In the genomic region with DNA sequence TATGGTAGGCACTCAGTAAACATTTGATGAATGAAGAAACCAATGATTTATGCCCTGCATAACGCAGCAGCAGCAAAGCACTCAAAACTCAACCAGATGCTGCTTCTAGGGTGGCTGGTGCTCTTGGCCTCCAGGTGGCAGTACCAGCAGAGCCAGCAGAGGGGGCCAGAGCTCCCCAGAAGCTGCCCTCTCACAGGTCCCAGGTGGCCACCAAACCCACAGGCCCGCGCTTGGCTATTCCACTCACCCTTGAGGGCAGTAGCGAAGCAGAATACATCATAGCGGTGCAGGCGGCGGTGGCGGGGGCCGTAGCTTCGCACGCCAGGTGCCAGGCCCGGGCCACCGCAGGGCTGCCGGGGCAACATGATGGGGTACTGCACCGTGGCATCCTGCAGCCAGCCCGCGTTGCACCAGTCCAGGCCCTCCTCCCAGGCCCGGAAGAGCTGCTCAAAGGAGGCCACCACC, we compare ENCODE assay signal across 7 cellular contexts. TPM values are rescaled to one million over a fixed set of nuclear protein-coding genes. Genes with fewer than 3 reads are reported as not detected.
DNase-seq lines count a peak whose midpoint lies in the region; ATAC-seq and TF ChIP-seq lines count a peak whose summit lies in the region.

No MANE protein-coding gene starts in this region.

- no peak overlapping the region for H2AFZ ChIP-seq in GM23338

- H3K9me2 ChIP-seq in GM23338 (ENCODE audit: insufficient read depth), result no peaks in the 10 kb centered on the region

- no peaks in the 10 kb centered on the region for H4K20me1 ChIP-seq in GM23338 (replicated peaks; ENCODE audit: insufficient read depth)

- DNase-seq in EH (ENCODE audit: low read depth) (peak; percentile 60), GM23338 (ENCODE audit: low spot score) (peak; percentile 93), NCI-H526 (lab: John Stamatoyannopoulos, UW) (peak; percentile 46 to 93), glomerular visceral epithelial cell (ENCODE audit: extremely low spot score) (peak; percentile 57), mucosa of gallbladder (ENCODE audit: low spot score) (no peak)
- peak; percentile 45 for DNase-seq in activated T-cell treated with anti-CD3 and anti-CD28 coated beads, Interleukin-2, amount 50 U/mL, for 1 hour
- peak; percentile 53 for DNase-seq in stimulated activated CD4-positive, alpha-beta T cell treated with anti-CD3 and anti-CD28 coated beads, Interleukin-15, amount 100 ng/mL, for 24 hours

- peaks cover 15% of the 10 kb centered on the region for H3K27me3 Mint-ChIP-seq in GM23338 (ENCODE audit: insufficient read depth, low read depth, poor library complexity)

- no peak overlapping the region for H3K27ac ChIP-seq in GM23338 (ENCODE audit: low read depth)

- H3K4me1 Mint-ChIP-seq in GM23338, result peaks cover 11% of the 10 kb centered on the region

- H3K4me1 ChIP-seq in GM23338 (ENCODE audit: insufficient read depth), result peaks cover 6% of the 10 kb centered on the region; the same call in 1 of the 2 replicates

- no peaks in the 10 kb centered on the region for H3F3A ChIP-seq in GM23338 (replicated peaks; ENCODE audit: low read depth)

- no peaks in the 10 kb centered on the region for H3K9me3 Mint-ChIP-seq in GM23338

- peaks cover 2% of the 10 kb centered on the region; the same call in 1 of the 2 replicates for H3K79me2 ChIP-seq in GM23338 (replicated peaks; ENCODE audit: insufficient read depth)

- H3K4me3 ChIP-seq in GM23338, result no peak overlapping the region

- H3K4me3 Mint-ChIP-seq in GM23338, result no peak overlapping the region

- peaks cover 51% of the 10 kb centered on the region for H3K36me3 Mint-ChIP-seq in GM23338 (ENCODE audit: low read depth)

- H3K4me2 ChIP-seq in GM23338, result no peak overlapping the region

- peak; percentile 90 to 94 for TF ChIP-seq CTCF in GM23338 (conservative IDR thresholded peaks at IDR 0.05; ENCODE audit: low read depth in 2 of 2)

- ATAC-seq in GM23338, result peak; percentile 92

- no peak overlapping the region for H3K27ac Mint-ChIP-seq in GM23338

- no peaks in the 10 kb centered on the region for H3K27me3 ChIP-seq in GM23338 (ENCODE audit: insufficient read depth)

- H3K36me3 ChIP-seq in GM23338 (ENCODE audit: insufficient read depth), result no peaks in the 10 kb centered on the region

TF ChIP-seq in GM23338, 12 proteins besides CTCF, POLR2A, EP300 and RAD21:
- no peak for TF ChIP-seq NANOG (IDR thresholded peaks at IDR 0.05; ENCODE audit: borderline replicate concordance)
- no peak for TF ChIP-seq REST (IDR thresholded peaks at IDR 0.05; ENCODE audit: unreplicated experiment)
- no peak for TF ChIP-seq POLR2AphosphoS5 (IDR thresholded peaks at IDR 0.05; ENCODE audit: low read depth)
- TF ChIP-seq ZNF331 (CRISPR knock-in tag; IDR thresholded peaks at IDR 0.05; ENCODE audit: low read depth), result no peak
- TF ChIP-seq EZH2phosphoT487 (IDR thresholded peaks at IDR 0.05; ENCODE audit: unreplicated experiment), result no peak
- no peak; the same call in 1 of the 2 replicates for TF ChIP-seq ZNF462 (CRISPR knock-in tag; IDR thresholded peaks at IDR 0.05)
- TF ChIP-seq, protein P1, sequence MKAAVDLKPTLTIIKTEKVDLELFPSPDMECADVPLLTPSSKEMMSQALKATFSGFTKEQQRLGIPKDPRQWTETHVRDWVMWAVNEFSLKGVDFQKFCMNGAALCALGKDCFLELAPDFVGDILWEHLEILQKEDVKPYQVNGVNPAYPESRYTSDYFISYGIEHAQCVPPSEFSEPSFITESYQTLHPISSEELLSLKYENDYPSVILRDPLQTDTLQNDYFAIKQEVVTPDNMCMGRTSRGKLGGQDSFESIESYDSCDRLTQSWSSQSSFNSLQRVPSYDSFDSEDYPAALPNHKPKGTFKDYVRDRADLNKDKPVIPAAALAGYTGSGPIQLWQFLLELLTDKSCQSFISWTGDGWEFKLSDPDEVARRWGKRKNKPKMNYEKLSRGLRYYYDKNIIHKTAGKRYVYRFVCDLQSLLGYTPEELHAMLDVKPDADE (IDR thresholded peaks at IDR 0.05), result no peak
- TF ChIP-seq JUNB (IDR thresholded peaks at IDR 0.05; ENCODE audit: unreplicated experiment), result no peak

RNA-seq across cellular contexts. Expression of gene HAPLN3, which starts 16.6 kb away (rescaled TPM):
- total RNA-seq in GM23338 (2014; rRNA removed; shearing (Covaris generic)), result 45.2 and 62.6 TPM in 2 replicates
- polyA plus RNA-seq in GM23338 (2016; fragmentation: Nextera tagmentation; extraction: Ambion mirVana), result 21.4 and 22.7 TPM in 2 replicates
- total RNA-seq in mucosa of gallbladder, result 3.9 TPM

RNA-seq across cellular contexts. Expression of gene MFGE8, which starts 34.4 kb away (rescaled TPM):
- total RNA-seq in GM23338 (2014; rRNA removed; shearing (Covaris generic)), result 586 and 671 TPM in 2 replicates
- polyA plus RNA-seq in GM23338 (2016; fragmentation: Nextera tagmentation; extraction: Ambion mirVana), result 246 and 279 TPM in 2 replicates
- total RNA-seq in mucosa of gallbladder, result 111 TPM
